ENCODE assay signal across 1 cellular context in the genomic region with DNA sequence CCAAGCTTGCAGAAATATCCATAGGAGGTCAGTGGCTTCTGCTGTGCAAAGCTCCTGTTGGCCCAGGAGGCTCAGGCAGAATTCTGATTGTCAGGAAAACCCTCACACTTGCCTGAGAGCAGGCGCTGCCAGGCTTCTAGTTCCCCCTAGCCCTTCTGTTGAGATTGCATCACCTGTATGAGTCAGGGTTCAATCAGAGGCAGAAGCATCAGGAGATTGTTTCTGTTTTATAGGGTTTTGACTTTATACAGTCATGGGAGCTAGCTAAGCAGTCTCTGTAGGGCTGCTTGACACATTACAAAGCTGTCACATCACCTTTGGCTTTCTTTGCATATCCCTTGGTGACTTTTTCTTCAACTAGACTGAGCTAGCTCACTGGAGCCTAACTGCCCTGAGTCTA.
TF ChIP-seq lines count a peak whose summit lies in the region.

No MANE protein-coding gene starts in this region.

TF ChIP-seq in HEK293, 187 proteins besides CTCF, POLR2A, EP300 and RAD21 (continued from another document):
- TF ChIP-seq, protein P1, sequence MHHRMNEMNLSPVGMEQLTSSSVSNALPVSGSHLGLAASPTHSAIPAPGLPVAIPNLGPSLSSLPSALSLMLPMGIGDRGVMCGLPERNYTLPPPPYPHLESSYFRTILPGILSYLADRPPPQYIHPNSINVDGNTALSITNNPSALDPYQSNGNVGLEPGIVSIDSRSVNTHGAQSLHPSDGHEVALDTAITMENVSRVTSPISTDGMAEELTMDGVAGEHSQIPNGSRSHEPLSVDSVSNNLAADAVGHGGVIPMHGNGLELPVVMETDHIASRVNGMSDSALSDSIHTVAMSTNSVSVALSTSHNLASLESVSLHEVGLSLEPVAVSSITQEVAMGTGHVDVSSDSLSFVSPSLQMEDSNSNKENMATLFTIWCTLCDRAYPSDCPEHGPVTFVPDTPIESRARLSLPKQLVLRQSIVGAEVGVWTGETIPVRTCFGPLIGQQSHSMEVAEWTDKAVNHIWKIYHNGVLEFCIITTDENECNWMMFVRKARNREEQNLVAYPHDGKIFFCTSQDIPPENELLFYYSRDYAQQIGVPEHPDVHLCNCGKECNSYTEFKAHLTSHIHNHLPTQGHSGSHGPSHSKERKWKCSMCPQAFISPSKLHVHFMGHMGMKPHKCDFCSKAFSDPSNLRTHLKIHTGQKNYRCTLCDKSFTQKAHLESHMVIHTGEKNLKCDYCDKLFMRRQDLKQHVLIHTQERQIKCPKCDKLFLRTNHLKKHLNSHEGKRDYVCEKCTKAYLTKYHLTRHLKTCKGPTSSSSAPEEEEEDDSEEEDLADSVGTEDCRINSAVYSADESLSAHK (tag by site-specific recombination; IDR thresholded peaks at IDR 0.05), result no peak
- 0 out of 2 replicates have a peak, but pooled peaks have one; percentile 43 for TF ChIP-seq ZNF660 (tag by site-specific recombination; IDR thresholded peaks at IDR 0.05)
- no peak; the same call in 1 of the 2 replicates for TF ChIP-seq ZNF335 (tag by site-specific recombination; conservative IDR thresholded peaks at IDR 0.05)
